ENCODE assay signal across 18 cellular contexts in the genomic region with DNA sequence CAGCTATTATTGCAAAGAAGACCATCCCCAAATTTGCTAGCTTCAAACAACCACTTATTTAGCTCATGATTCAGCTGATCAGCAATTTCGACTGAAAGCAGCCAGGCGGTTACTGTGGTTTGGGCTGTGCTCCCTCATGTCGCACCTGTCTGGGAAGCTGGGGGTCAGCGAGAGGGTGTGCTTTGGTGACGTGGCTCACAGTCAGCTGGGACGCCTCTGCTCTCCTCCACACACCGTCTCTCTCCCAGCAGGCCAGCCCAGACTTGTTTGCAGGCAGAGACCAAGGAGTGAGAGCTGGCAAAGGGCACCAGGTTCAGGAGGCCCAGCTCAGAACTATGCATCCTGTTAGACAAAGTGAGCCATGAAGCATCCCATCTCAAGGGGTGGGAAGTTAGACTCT.
DNase-seq lines count a peak whose midpoint lies in the region; ATAC-seq, FAIRE-seq and TF ChIP-seq lines count a peak whose summit lies in the region.
"Had no signal": no experiment of that assay in that cellular context is flagged by ENCODE, and none has a peak within 500 bp of the region (broad histone marks: within the 10 kb centered on the region; RNA-seq: fewer than 3 reads in every experiment).

No MANE protein-coding gene starts in this region.

- H3K9me3 Mint-ChIP-seq in activated CD8-positive, alpha-beta memory T cell treated with anti-CD3 and anti-CD28 coated beads, Interleukin-2, amount 10 ng/mL, durations not matched to agents 7 days and 5 days (ENCODE audit: low read depth) = no peaks in the 10 kb centered on the region
- H3K9me3 Mint-ChIP-seq: activated T-cell treated with anti-CD3 and anti-CD28 coated beads, Interleukin-2, amount 50 U/mL, for 4 hours had no signal

- TF ChIP-seq POLR2A in IMR-90 (IDR thresholded peaks at IDR 0.05; ENCODE audit: low read depth, low read length) (no peak), GM12878 (IDR thresholded peaks at IDR 0.05; ENCODE audit: low read depth, low read length) (no peak)

- H3K4me1 Mint-ChIP-seq in activated CD8-positive, alpha-beta memory T cell treated with anti-CD3 and anti-CD28 coated beads, Interleukin-2, amount 10 ng/mL, durations not matched to agents 7 days and 5 days = peaks cover 5% of the 10 kb centered on the region

- RAD21 ChIA-PET in GM12878 (lab: Charles Lee; ENCODE audit: unreplicated experiment) = interaction anchor here (1.8 kb wide), 1 partner anchor 27 kb away, joined by 7 read pairs; no protein-coding TSS in a partner anchor

- H4K5ac ChIP-seq in IMR-90 (ENCODE audit: low read depth, low read length) = no peak overlapping the region

- no peak for FAIRE-seq in GM12878 (lab: Jason Lieb, UNC)
- FAIRE-seq: A204.1 had no signal

- no peak overlapping the region for H3K27ac Mint-ChIP-seq in activated CD8-positive, alpha-beta memory T cell treated with anti-CD3 and anti-CD28 coated beads, Interleukin-2, amount 10 ng/mL, durations not matched to agents 7 days and 5 days

- POLR2A ChIA-PET in IMR-90 (lab: Charles Lee; ENCODE audit: unreplicated experiment) = no interaction called here
- POLR2A ChIA-PET in GM12878 (lab: Charles Lee) = interaction anchor here (0.5 kb wide), 1 partner anchor 9 kb away, joined by 7 read pairs; no protein-coding TSS in a partner anchor

- no peak overlapping the region for H3K56ac ChIP-seq in IMR-90 (ENCODE audit: extremely low read depth, insufficient read depth, low read length)

- H3K27me3 Mint-ChIP-seq in activated CD8-positive, alpha-beta memory T cell treated with anti-CD3 and anti-CD28 coated beads, Interleukin-2, amount 10 ng/mL, durations not matched to agents 7 days and 5 days = peaks cover 35% of the 10 kb centered on the region

- no peak overlapping the region for H2BK120ac ChIP-seq in IMR-90 (ENCODE audit: low read depth, low read length)

- dilution Hi-C loops in IMR-90 (cut with HindIII; ENCODE audit: low sequenced_read_pairs, unreplicated experiment) = no loop called here

- no peaks in the 10 kb centered on the region for H3F3A ChIP-seq in smooth muscle cell (ENCODE audit: low read depth)

- DNase-seq in NCI-H2107 treated with DMSO at 0.1 percent for 48 hours (lab: John Stamatoyannopoulos, UW; ENCODE audit: unreplicated experiment) (peak; percentile 10), NCI-H2107 (lab: John Stamatoyannopoulos, UW) (no peak), IMR-90 (peak; percentile 48), GM12878 (ENCODE audit: low read depth, low spot score) (peak; percentile 19), smooth muscle cell (lab: John Stamatoyannopoulos, UW; ENCODE audit: unreplicated experiment) (no peak), NCI-H748 (lab: John Stamatoyannopoulos, UW; ENCODE audit: unreplicated experiment) (no peak)
- no peak for DNase-seq in activated CD8-positive, alpha-beta memory T cell treated with anti-CD3 and anti-CD28 coated beads, Interleukin-2, amount 10 ng/mL, durations not matched to agents 7 days and 5 days
- DNase-seq: activated T-cell treated with anti-CD3 and anti-CD28 coated beads, Interleukin-2, amount 50 U/mL, for 4 hours; amniotic stem cell; COR-L47; cortex of kidney; GM23248; NCI-H146; stimulated activated CD8-positive, alpha-beta memory T cell treated with anti-CD3 and anti-CD28 coated beads, Interleukin-4, amount 100 ng/mL, for 48 hours; SW 1271 had no signal

- no peaks in the 10 kb centered on the region for H3K36me3 ChIP-seq in IMR-90 (ENCODE audit: control insufficient read depth, insufficient read depth, low read length)
- H3K36me3 ChIP-seq in GM12878 (ENCODE audit: control insufficient read depth in 2 of 2, insufficient read depth in 2 of 2, low read length in 1 of 2) = no peaks in the 10 kb centered on the region
- H3K36me3 ChIP-seq in smooth muscle cell (ENCODE audit: low read depth) = no peaks in the 10 kb centered on the region
- H3K36me3 ChIP-seq: upper lobe of left lung had no signal

- H3K4me1 ChIP-seq in IMR-90 (ENCODE audit: control insufficient read depth, insufficient read depth, low read length) (peaks cover 6% of the 10 kb centered on the region), GM12878 (ENCODE audit: control insufficient read depth, insufficient read depth, low read length) (peaks cover 10% of the 10 kb centered on the region), smooth muscle cell (ENCODE audit: low read depth) (peaks cover 6% of the 10 kb centered on the region)
- H3K4me1 ChIP-seq: upper lobe of left lung had no signal

- H3K4ac ChIP-seq in IMR-90 (ENCODE audit: low read depth, low read length) = no peak overlapping the region; the same call in 1 of the 2 replicates

- H3K27ac ChIP-seq in IMR-90 (ENCODE audit: insufficient read depth, low read length) = no peak overlapping the region
- no peak overlapping the region for H3K27ac ChIP-seq in GM12878 (ENCODE audit: control insufficient read depth, insufficient read depth)
- H3K27ac ChIP-seq in smooth muscle cell (ENCODE audit: low read depth) = peak overlapping the region; percentile 79
- H3K27ac ChIP-seq: GM23248, upper lobe of left lung had no signal

- H3K9me1 ChIP-seq in IMR-90 (ENCODE audit: insufficient read depth, low read length) = peaks cover 3% of the 10 kb centered on the region; the same call in 1 of the 2 replicates

- no peak overlapping the region for H4K8ac ChIP-seq in IMR-90 (ENCODE audit: low read depth in 2 of 2, low read length in 2 of 2)

- peaks cover 3% of the 10 kb centered on the region for H3K27me3 ChIP-seq in IMR-90 (ENCODE audit: control insufficient read depth, insufficient read depth, low read length)
- H3K27me3 ChIP-seq in GM12878 (replicated peaks in 1 of 2; ENCODE audit: control insufficient read depth in 2 of 2, insufficient read depth in 2 of 2, low read length in 1 of 2) = peaks cover 0 to 6% of the 10 kb centered on the region in 2 experiments; a peak in 3 of 4 replicates
- peaks cover 5% of the 10 kb centered on the region for H3K27me3 ChIP-seq in smooth muscle cell (ENCODE audit: low read depth)
- H3K27me3 ChIP-seq: upper lobe of left lung had no signal

- TF ChIP-seq EP300 in GM12878 (IDR thresholded peaks at IDR 0.05; ENCODE audit: borderline replicate concordance in 1 of 2, control insufficient read depth in 1 of 2, low read depth in 2 of 2, low read length in 2 of 2) = peak in 1 of 2 experiments; percentile 14; a peak in 1 of 4 replicates

- BruUV-seq in IMR-90 (replicated peaks; lab: Mats Ljungman, UMichigan) (no TSS peak), GM12878 (replicated peaks; lab: Mats Ljungman, UMichigan) (no TSS peak)

- peak overlapping the region; percentile 63 for H2AFZ ChIP-seq in IMR-90 (replicated peaks; ENCODE audit: low read length, poor library complexity)
- no peak overlapping the region for H2AFZ ChIP-seq in GM12878 (ENCODE audit: control insufficient read depth, low read depth, low read length)
- H2AFZ ChIP-seq in smooth muscle cell (ENCODE audit: low read depth) = no peak overlapping the region
- H2AFZ ChIP-seq: GM23248 had no signal

- intact Hi-C loops in IMR-90 (cut with micrococcal nuclease) (no loop called here), GM12878 (cut with micrococcal nuclease; ENCODE audit: unreplicated experiment) (no loop called here)

- no peaks in the 10 kb centered on the region for H3K79me1 ChIP-seq in IMR-90 (ENCODE audit: low read depth in 1 of 2, low read length in 2 of 2)

- H3K4me3 ChIP-seq in IMR-90 (ENCODE audit: insufficient read depth, low read depth, low read length) = no peak overlapping the region
- no peak overlapping the region for H3K4me3 ChIP-seq in GM12878
- no peak overlapping the region for H3K4me3 ChIP-seq in smooth muscle cell
- H3K4me3 ChIP-seq: GM23248, upper lobe of left lung had no signal

- H4K20me1 ChIP-seq in IMR-90 (ENCODE audit: insufficient read depth, low read length) = no peaks in the 10 kb centered on the region
- no peaks in the 10 kb centered on the region for H4K20me1 ChIP-seq in GM12878 (ENCODE audit: control insufficient read depth, insufficient read depth)
- H4K20me1 ChIP-seq in smooth muscle cell (ENCODE audit: low read depth) = no peaks in the 10 kb centered on the region

- no peak overlapping the region for H3K14ac ChIP-seq in IMR-90 (replicated peaks; ENCODE audit: low read depth, low read length)

- SMC1A ChIA-PET in GM12878 (lab: Charles Lee; ENCODE audit: uncharacterized antibody, unreplicated experiment) = interaction anchor here (1.7 kb wide), 1 partner anchor 28 kb away, joined by 5 read pairs; no protein-coding TSS in a partner anchor

- no peak overlapping the region for H3K23ac ChIP-seq in IMR-90 (ENCODE audit: low read depth, low read length)

- no peak overlapping the region for H2AK5ac ChIP-seq in IMR-90 (ENCODE audit: low read depth, low read length)

- H4K91ac ChIP-seq in IMR-90 (ENCODE audit: insufficient read depth, low read depth, low read length) = peak overlapping the region; percentile 14; the same call in 1 of the 2 replicates

- H3K79me2 ChIP-seq in GM12878 (ENCODE audit: control insufficient read depth, insufficient read depth, low read length) (no peaks in the 10 kb centered on the region), smooth muscle cell (ENCODE audit: low read depth) (no peaks in the 10 kb centered on the region)

- in situ Hi-C loops in IMR-90 (cut with MboI; ENCODE audit: low sequenced_read_pairs) = no loop called here
- in situ Hi-C loops in GM12878 (cut with MboI) = no loop called here

- H3K4me2 ChIP-seq in IMR-90 (ENCODE audit: low read depth, low read length) (no peak overlapping the region), GM12878 (ENCODE audit: control insufficient read depth, insufficient read depth) (no peak overlapping the region), smooth muscle cell (no peak overlapping the region)

- no peak overlapping the region; the same call in 2 of the 3 replicates for H2BK15ac ChIP-seq in IMR-90 (ENCODE audit: low read depth, low read length)

- H3K4me3 Mint-ChIP-seq in activated CD8-positive, alpha-beta memory T cell treated with anti-CD3 and anti-CD28 coated beads, Interleukin-2, amount 10 ng/mL, durations not matched to agents 7 days and 5 days = no peak overlapping the region
- H3K4me3 Mint-ChIP-seq: activated T-cell treated with anti-CD3 and anti-CD28 coated beads, Interleukin-2, amount 50 U/mL, for 4 hours had no signal

- H3K9ac ChIP-seq in IMR-90 (ENCODE audit: low read depth, low read length) (no peak overlapping the region), GM12878 (ENCODE audit: control insufficient read depth, insufficient read depth, low read length) (no peak overlapping the region), smooth muscle cell (ENCODE audit: low read depth) (no peak overlapping the region)
- H3K9ac ChIP-seq: GM23248 had no signal

- ATAC-seq in IMR-90 (ENCODE audit: low read depth) (peak; percentile 29; the same call in 1 of the 2 replicates), GM12878 (peak; percentile 73), GM18873 (IDR thresholded peaks at IDR 0.05; ENCODE audit: low FRiP score, unreplicated experiment) (no peak)
- ATAC-seq in activated CD8-positive, alpha-beta memory T cell treated with anti-CD3 and anti-CD28 coated beads, Interleukin-2, amount 10 ng/mL, durations not matched to agents 7 days and 5 days = no peak

- TF ChIP-seq CTCF in IMR-90 (conservative IDR thresholded peaks at IDR 0.05; ENCODE audit: low read depth, low read length) = no peak
- TF ChIP-seq CTCF in GM12878 (IDR thresholded peaks at IDR 0.05 in 2 of 3, conservative IDR thresholded peaks at IDR 0.05 in 1 of 3; ENCODE audit: control insufficient read depth in 2 of 3, extremely low read depth in 1 of 3, insufficient read depth in 1 of 3, low read depth in 3 of 3, low read length in 3 of 3) = no peak
- TF ChIP-seq CTCF in smooth muscle cell (IDR thresholded peaks at IDR 0.05; ENCODE audit: borderline replicate concordance, insufficient read depth, poor library complexity, severe bottlenecking) = no peak

- 67% methylated on average over 2 of the region's 7 CpGs; no CpG with 5 or more reads in 1 of the 2 experiments for WGBS in IMR-90 (ENCODE audit: extremely low coverage in 2 of 2, insufficient read length in 1 of 2), 2 experiments
- WGBS in GM12878 (ENCODE audit: insufficient coverage, insufficient replicate concordance, low lambda C conversion rate, missing lambda C conversion rate) = 17% methylated on average over 7 of the region's 7 CpGs
- 86% methylated on average over 7 of the region's 7 CpGs for whole genome bisulfite sequencing in smooth muscle cell (ENCODE audit: low lambda C conversion rate)

- H2BK5ac ChIP-seq in IMR-90 (ENCODE audit: low read depth, low read length, poor library complexity, severe bottlenecking) = no peak overlapping the region

- H2BK20ac ChIP-seq in IMR-90 (ENCODE audit: low read depth, low read length) = no peak overlapping the region; the same call in 1 of the 2 replicates

- H3K18ac ChIP-seq in IMR-90 (ENCODE audit: low read depth, low read length) = peak overlapping the region; percentile 20; the same call in 1 of the 2 replicates

- no peak overlapping the region for H2AK9ac ChIP-seq in IMR-90 (replicated peaks; ENCODE audit: low read depth, low read length, poor library complexity)

- CTCF ChIA-PET in IMR-90 (lab: Yijun Ruan, JAX) = interaction anchor here (0.7 to 0.9 kb wide), 2 partner anchors 28 to 745 kb away, joined by 3 read pairs; no protein-coding TSS in a partner anchor
- CTCF ChIA-PET in GM12878 (lab: Yijun Ruan, JAX) = interaction anchor here (0.6 to 1.7 kb wide), 3 partner anchors 27 to 484 kb away, joined by 3 to 6 read pairs (median 3); no protein-coding TSS in a partner anchor
- CTCF ChIA-PET in activated CD8-positive, alpha-beta memory T cell treated with anti-CD3 and anti-CD28 coated beads, Interleukin-2, amount 10 ng/mL, durations not matched to agents 7 days and 5 days (lab: Charles Lee) = no interaction called here

- H3K9me3 ChIP-seq in IMR-90 (ENCODE audit: control insufficient read depth, insufficient read depth, low read length) = peaks cover 11% of the 10 kb centered on the region
- peaks cover 7% of the 10 kb centered on the region; the same call in 2 of the 3 replicates for H3K9me3 ChIP-seq in GM12878 (replicated peaks; ENCODE audit: control insufficient read depth, insufficient read depth, low read length)
- no peaks in the 10 kb centered on the region for H3K9me3 ChIP-seq in smooth muscle cell (replicated peaks; ENCODE audit: low read depth)
- H3K9me3 ChIP-seq: upper lobe of left lung had no signal

- peaks cover 3% of the 10 kb centered on the region for H3K36me3 Mint-ChIP-seq in activated CD8-positive, alpha-beta memory T cell treated with anti-CD3 and anti-CD28 coated beads, Interleukin-2, amount 10 ng/mL, durations not matched to agents 7 days and 5 days

- TF ChIP-seq RAD21 in IMR-90 (IDR thresholded peaks at IDR 0.05; ENCODE audit: low read length) (no peak), GM12878 (IDR thresholded peaks at IDR 0.05; ENCODE audit: insufficient read depth, low read depth, low read length) (no peak)

Comparison
In these comparisons a context has a peak if more than half of its experiments do, and no peak if none do; other contexts are left out.
1. DNase-seq: peak in NCI-H2107 treated with DMSO at 0.1 percent for 48 hours (single experiment), IMR-90 (single experiment) and GM12878 (single experiment); none in NCI-H2107 (single experiment), smooth muscle cell (single experiment), activated CD8-positive, alpha-beta memory T cell treated with anti-CD3 and anti-CD28 coated beads, Interleukin-2, amount 10 ng/mL, durations not matched to agents 7 days and 5 days (single experiment) and NCI-H748 (single experiment).
2. ATAC-seq: peak in IMR-90 (single experiment) and GM12878 (single experiment); none in GM18873 (single experiment) and activated CD8-positive, alpha-beta memory T cell treated with anti-CD3 and anti-CD28 coated beads, Interleukin-2, amount 10 ng/mL, durations not matched to agents 7 days and 5 days (single experiment).